In the genomic region with DNA sequence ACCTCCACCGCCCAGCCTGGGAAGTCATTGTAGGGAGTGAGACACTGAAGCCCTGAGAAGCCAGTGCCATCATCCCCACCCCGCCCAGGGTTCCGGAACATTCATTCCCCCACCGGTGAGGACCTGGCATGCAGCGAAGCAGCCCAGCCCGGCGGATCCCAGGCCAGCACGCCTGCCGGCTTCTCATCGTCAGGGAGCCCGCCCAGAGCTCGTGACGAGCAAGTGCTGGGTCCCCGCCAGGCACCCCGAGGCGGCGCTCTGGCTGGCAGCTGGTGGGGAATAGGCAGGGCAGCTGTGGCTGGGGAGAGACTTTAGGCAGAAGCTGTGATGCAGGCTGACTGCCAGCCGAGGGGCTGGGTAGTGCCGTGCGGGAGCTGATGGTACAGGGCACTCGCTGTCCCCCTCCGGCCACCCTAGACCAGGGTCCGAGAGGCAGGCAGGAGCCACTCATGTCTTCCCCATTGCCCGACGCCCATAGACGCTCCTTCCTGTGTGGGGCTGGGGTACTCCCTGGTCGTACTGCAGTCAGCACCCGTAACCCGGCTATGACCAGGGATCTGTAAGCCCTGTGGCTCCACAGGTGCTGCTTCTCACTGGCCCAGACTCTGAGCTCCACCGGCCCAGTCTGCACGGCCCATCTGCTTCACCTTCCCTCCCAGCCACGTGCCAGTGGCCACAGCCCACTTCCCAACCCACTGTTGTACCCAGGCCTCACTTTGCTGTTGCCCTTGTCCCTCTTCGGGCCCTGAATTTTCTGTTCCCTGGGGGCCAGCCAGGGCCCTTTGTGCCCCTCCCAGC, we compare ENCODE assay signal across 18 cellular contexts. TPM values are rescaled to one million over a fixed set of nuclear protein-coding genes. Genes with fewer than 3 reads are reported as not detected.
DNase-seq lines count a peak whose midpoint lies in the region; ATAC-seq and TF ChIP-seq lines count a peak whose summit lies in the region.
"Had no signal": no experiment of that assay in that cellular context is flagged by ENCODE, and none has a peak within 500 bp of the region (broad histone marks: within the 10 kb centered on the region; RNA-seq: fewer than 3 reads in every experiment).

No MANE protein-coding gene starts in this region.

- peaks cover 53% of the 10 kb centered on the region for H3K79me1 ChIP-seq in mesenchymal stem cell (replicated peaks; ENCODE audit: low read length, poor library complexity, severe bottlenecking)

- H3K27ac ChIP-seq in RWPE1 (peak overlapping the region; percentile 25), mesenchymal stem cell (ENCODE audit: low read length, poor library complexity, severe bottlenecking) (no peak overlapping the region)
- H3K27ac ChIP-seq: thoracic aorta, VCaP had no signal

- peaks cover 13% of the 10 kb centered on the region for H3K4me1 ChIP-seq in mesenchymal stem cell (ENCODE audit: control insufficient read depth, insufficient read depth, low read depth, low read length)
- H3K4me1 ChIP-seq: Caco-2 had no signal

- H3K9me3 Mint-ChIP-seq in type B pancreatic cell, result no peaks in the 10 kb centered on the region
- H3K9me3 Mint-ChIP-seq: dendritic cell treated with granulocyte-macrophage colony-stimulating factor and Interleukin-4, amounts not matched to agents 40 ng/mL and 50 ng/mL, for 4 days; naive B cell had no signal

- H3K4me3 ChIP-seq in mesenchymal stem cell (ENCODE audit: insufficient read depth in 1 of 2, low read depth in 1 of 2, low read length in 2 of 2), result no peak overlapping the region
- H3K4me3 ChIP-seq: thoracic aorta had no signal

- H3K36me3 Mint-ChIP-seq in type B pancreatic cell, result no peaks in the 10 kb centered on the region

- H3K4me3 Mint-ChIP-seq in type B pancreatic cell, result no peak overlapping the region
- H3K4me3 Mint-ChIP-seq: dendritic cell treated with granulocyte-macrophage colony-stimulating factor and Interleukin-4, amounts not matched to agents 40 ng/mL and 50 ng/mL, for 4 days; naive B cell had no signal

- H4K91ac ChIP-seq in mesenchymal stem cell (ENCODE audit: low read length), result peak overlapping the region; percentile 21

- H3K14ac ChIP-seq in mesenchymal stem cell (ENCODE audit: low read length in 2 of 2), result no peak overlapping the region

- peaks cover 2% of the 10 kb centered on the region for H3K27me3 Mint-ChIP-seq in type B pancreatic cell
- H3K27me3 Mint-ChIP-seq: dendritic cell treated with granulocyte-macrophage colony-stimulating factor and Interleukin-4, amounts not matched to agents 40 ng/mL and 50 ng/mL, for 4 days; naive B cell had no signal

- POLR2A ChIA-PET in RWPE1 (lab: Yijun Ruan, JAX; ENCODE audit: low non-redundant PET), result interaction anchor here (0.5 kb wide), 1 partner anchor 14 kb away, joined by 6 read pairs; no protein-coding TSS in a partner anchor

- H3K9ac ChIP-seq in mesenchymal stem cell (ENCODE audit: low read length), result no peak overlapping the region

- no peak overlapping the region for H2BK15ac ChIP-seq in mesenchymal stem cell (ENCODE audit: low read depth, poor library complexity, severe bottlenecking)

- H2AK5ac ChIP-seq in mesenchymal stem cell (ENCODE audit: low read length, severe bottlenecking), result no peak overlapping the region

- H3K9me3 ChIP-seq in mesenchymal stem cell (ENCODE audit: control insufficient read depth, low read length), result no peaks in the 10 kb centered on the region
- H3K9me3 ChIP-seq: Caco-2, thoracic aorta had no signal

- in situ Hi-C loops in G401 (cut with HindIII; ENCODE audit: low sequenced_read_pairs), result no loop called here

- H3K27me3 ChIP-seq in mesenchymal stem cell (ENCODE audit: control insufficient read depth in 1 of 2, insufficient read depth in 1 of 2, low read length in 2 of 2), result peaks cover 0 to 1% of the 10 kb centered on the region in 2 experiments

- intact Hi-C loops in left ventricle myocardium superior (cut with micrococcal nuclease), result no loop called here
- intact Hi-C loops in cardiac septum (cut with DNase I), result no loop called here

- CTCF ChIA-PET in RWPE1 (lab: Yijun Ruan, JAX), result no interaction called here

- H2BK120ac ChIP-seq in mesenchymal stem cell (ENCODE audit: low read depth, low read length), result no peak overlapping the region

- no peak overlapping the region for H3K4ac ChIP-seq in mesenchymal stem cell (ENCODE audit: low read depth in 1 of 2, low read length in 2 of 2)

- WGBS in mesenchymal stem cell, result 98% methylated on average over 33 of the region's 33 CpGs

- H2AFZ ChIP-seq in mesenchymal stem cell (ENCODE audit: low read depth, low read length), result no peak overlapping the region

- H3K18ac ChIP-seq in mesenchymal stem cell (ENCODE audit: low read depth in 1 of 2, low read length in 2 of 2), result no peak overlapping the region

- no peak for DNase-seq in left ventricle myocardium superior
- no peak for DNase-seq in cardiac septum (ENCODE audit: low spot score)
- no peak for DNase-seq in RWPE1 (ENCODE audit: low spot score)
- no peak for DNase-seq in mesenchymal stem cell
- DNase-seq in G401 (ENCODE audit: low spot score), result no peak
- DNase-seq in NCI-H2227 (lab: John Stamatoyannopoulos, UW; ENCODE audit: unreplicated experiment), result no peak
- no peak for DNase-seq in type B pancreatic cell (ENCODE audit: extremely low spot score, unreplicated experiment)
- DNase-seq: ACHN, Caco-2, naive B cell, NCI-H226, PC-3 had no signal

- H4K8ac ChIP-seq in mesenchymal stem cell (ENCODE audit: low read length), result no peak overlapping the region

- TF ChIP-seq CTCF in RWPE1 (conservative IDR thresholded peaks at IDR 0.05; ENCODE audit: low read depth) (no peak), type B pancreatic cell (conservative IDR thresholded peaks at IDR 0.05) (no peak)

- H3K4me1 Mint-ChIP-seq in type B pancreatic cell (ENCODE audit: unreplicated experiment), result peaks cover 9% of the 10 kb centered on the region
- H3K4me1 Mint-ChIP-seq: naive B cell had no signal

- peaks cover 36 to 83% of the 10 kb centered on the region in 2 experiments for H3K36me3 ChIP-seq in mesenchymal stem cell (ENCODE audit: control insufficient read depth in 1 of 2, insufficient read depth in 2 of 2, low read depth in 1 of 2, low read length in 2 of 2)

- no peak overlapping the region for H3K27ac Mint-ChIP-seq in type B pancreatic cell
- H3K27ac Mint-ChIP-seq: dendritic cell treated with granulocyte-macrophage colony-stimulating factor and Interleukin-4, amounts not matched to agents 40 ng/mL and 50 ng/mL, for 4 days had no signal

- H3K23ac ChIP-seq in mesenchymal stem cell (ENCODE audit: low read length in 2 of 2), result no peak overlapping the region

- ATAC-seq in left ventricle myocardium superior, result peak; percentile 29
- no peak for ATAC-seq in GM21447 (IDR thresholded peaks at IDR 0.05; ENCODE audit: unreplicated experiment)
- ATAC-seq: PC-3 had no signal

- H2BK5ac ChIP-seq in mesenchymal stem cell (ENCODE audit: low read depth, low read length, poor library complexity, severe bottlenecking), result no peak overlapping the region

- no peak overlapping the region for H2BK12ac ChIP-seq in mesenchymal stem cell (ENCODE audit: low read length in 2 of 2)

- H3K4me2 ChIP-seq in mesenchymal stem cell (ENCODE audit: low read length, poor library complexity, severe bottlenecking), result no peak overlapping the region

RNA-seq across cellular contexts. Expression of gene CABP7, which starts 24.5 kb away (rescaled TPM):
- total RNA-seq in left ventricle myocardium superior, result not detected
- not detected for total RNA-seq in cardiac septum
- polyA plus RNA-seq in mesenchymal stem cell (2013, experiment 1 of 2), result not detected
- not detected for polyA plus RNA-seq in mesenchymal stem cell (2013, experiment 2 of 2)
- 1.5 and 2.8 TPM in 2 replicates for total RNA-seq in G401 (2014; rRNA removed; shearing (Covaris generic))
- total RNA-seq in type B pancreatic cell (ENCODE audit: low replicate concordance), result 1.1 and 1.7 TPM in 2 replicates
- total RNA-seq: activated CD8-positive, alpha-beta memory T cell treated with anti-CD3 and anti-CD28 coated beads for 36 hours; Caco-2; HT-29 had no signal
